In genomic region chr17:75004371-75004770, GRCh38 we compare ENCODE assay signal across 1 cellular context.
TF ChIP-seq lines count a peak whose summit lies in the region.

No MANE protein-coding gene starts in this region.

TF ChIP-seq in IMR-90, 13 proteins besides CTCF, POLR2A, EP300 and RAD21:
- TF ChIP-seq FOS (IDR thresholded peaks at IDR 0.05; ENCODE audit: low read depth, low read length), result no peak
TF ChIP-seq in IMR-90: peak in this region for 0.
